In the genomic region with DNA sequence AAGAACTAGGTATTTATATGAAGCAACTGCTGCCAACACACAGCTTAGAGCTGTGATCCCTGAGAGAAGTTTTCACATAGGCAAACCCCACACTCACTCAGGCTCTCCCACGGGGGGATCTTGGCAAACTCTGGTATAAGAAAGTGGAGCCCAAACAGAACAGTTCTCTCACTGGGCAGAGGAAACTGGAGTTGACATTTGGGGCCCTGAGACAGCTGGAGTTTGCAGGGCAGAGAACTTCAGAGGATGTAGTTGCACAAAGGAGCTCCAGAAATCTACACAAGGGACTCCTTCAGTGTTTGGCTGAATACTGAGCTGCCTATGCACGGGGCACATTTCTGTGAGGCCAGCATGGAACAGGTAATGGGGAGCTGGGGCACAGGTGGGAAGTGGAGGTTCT, we compare ENCODE assay signal across 23 cellular contexts.
"Had no signal": no experiment of that assay in that cellular context is flagged by ENCODE, and none has a peak within 500 bp of the region (broad histone marks: within the 10 kb centered on the region; RNA-seq: fewer than 3 reads in every experiment).

No MANE protein-coding gene starts in this region.

- DNase-seq: cerebellar nuclear complex; effector CD8-positive, alpha-beta T cell; foreskin melanocyte; glutamatergic neuron; heart right ventricle; hippocampal formation; mesenchymal stem cell; mucosa of descending colon; naive B cell; stimulated activated CD4-positive, alpha-beta T cell treated with anti-CD3 and anti-CD28 coated beads, Interleukin-2, amount 100 ng/mL, for 24 hours; stimulated activated CD4-positive, alpha-beta T cell treated with anti-CD3 and anti-CD28 coated beads, Interleukin-4, amount 100 ng/mL, for 24 hours; stimulated activated naive CD8-positive, alpha-beta T cell treated with anti-CD3 and anti-CD28 coated beads, Interleukin-15, Interleukin-2, amounts not matched to agents 100 U/mL and 50 U/mL, for 24 hours; substantia nigra; transverse colon had no signal

- H3K27me3 ChIP-seq: transverse colon, vagina had no signal

- H3K36me3 ChIP-seq: heart right ventricle, neutrophil, thoracic aorta, transverse colon, vagina had no signal

- H3K4me3 ChIP-seq: heart right ventricle, mucosa of descending colon, smooth muscle cell, thoracic aorta, transverse colon, vagina had no signal

- H3K9ac ChIP-seq: parathyroid adenoma had no signal

- ATAC-seq: esophagus mucosa; heart right ventricle; mucosa of descending colon; sciatic nerve; stimulated activated memory B cell treated with anti-CD40 and anti-IgM and Interleukin-4, amounts not matched to agents 10 μg/mL and 1 μg/mL and 100 μg/mL, for 72 hours; stimulated activated naive CD8-positive, alpha-beta T cell treated with anti-CD3 and anti-CD28 coated beads, Interleukin-15, Interleukin-2, amounts not matched to agents 100 U/mL and 50 U/mL, for 24 hours had no signal

- H3K27ac ChIP-seq: epithelial cell of prostate, heart right ventricle, neutrophil, parathyroid adenoma, thoracic aorta, transverse colon had no signal

- H3K9me3 ChIP-seq: mucosa of descending colon, neutrophil, thoracic aorta, vagina had no signal
